ENCODE assay signal across 22 cellular contexts in genomic region chr16:86046901-86047300, GRCh38.
A peak's percentile ranks its signal among the peaks of the same experiment; 100 is the strongest.
DNase-seq lines count a peak whose midpoint lies in the region; ATAC-seq, FAIRE-seq and TF ChIP-seq lines count a peak whose summit lies in the region.
"Had no signal": no experiment of that assay in that cellular context is flagged by ENCODE, and none has a peak within 500 bp of the region (broad histone marks: within the 10 kb centered on the region; RNA-seq: fewer than 3 reads in every experiment).

No MANE protein-coding gene starts in this region.

- H3K9me2 ChIP-seq in hepatocyte (replicated peaks; ENCODE audit: insufficient read depth): no peaks in the 10 kb centered on the region

- no peak overlapping the region for H3K4me3 ChIP-seq in HEK293 (ENCODE audit: low read depth, low read length)
- H3K4me3 ChIP-seq in H1 (ENCODE audit: extremely low read depth in 1 of 4, insufficient read depth in 2 of 4, low read depth in 3 of 4, low read length in 4 of 4): no peak overlapping the region
- no peak overlapping the region for H3K4me3 ChIP-seq in transverse colon
- H3K4me3 ChIP-seq in hepatocyte: no peak overlapping the region
- H3K4me3 ChIP-seq: A549, SJSA1 had no signal

- H4K20me1 ChIP-seq in H1 (replicated peaks in 1 of 2; ENCODE audit: control insufficient read depth in 1 of 2, insufficient read depth in 2 of 2, low read length in 2 of 2): peaks cover 0 to 3% of the 10 kb centered on the region in 2 experiments
- H4K20me1 ChIP-seq in hepatocyte (ENCODE audit: insufficient read depth, poor library complexity, severe bottlenecking): no peaks in the 10 kb centered on the region

- CTCF ChIA-PET in HEK293 (lab: Yijun Ruan, JAX) (interaction anchor here (0.6 to 2.3 kb wide), 3 partner anchors 97 to 471 kb away, joined by 3 to 13 read pairs (median 5); no protein-coding TSS in a partner anchor), H1 (lab: Charles Lee; ENCODE audit: partially characterized antibody) (interaction anchor here (0.8 to 9.2 kb wide), 13 partner anchors 14 to 472 kb away, joined by 3 to 84 read pairs (median 4); no protein-coding TSS in a partner anchor)

- FAIRE-seq in H1 (lab: Jason Lieb, UNC): no peak
- FAIRE-seq: A549 had no signal

- H3K23me2 ChIP-seq in H1 (ENCODE audit: low read depth, low read length): no peaks in the 10 kb centered on the region

- 70% methylated on average over 6 of the region's 6 CpGs; no CpG with 5 or more reads in 1 of the 2 experiments for WGBS in H1 (ENCODE audit: extremely low coverage in 1 of 2, insufficient coverage in 1 of 2, insufficient read length in 1 of 2, insufficient replicate concordance in 2 of 2, low coverage in 1 of 2, low lambda C conversion rate in 2 of 2, missing lambda C conversion rate in 1 of 2), 2 experiments
- 72 to 77% methylated on average over 4 to 6 of the region's 6 CpGs for WGBS in transverse colon (ENCODE audit: low coverage in 1 of 2), 2 donors
- WGBS in hepatocyte (ENCODE audit: low lambda C conversion rate, missing lambda C conversion rate): 40% methylated on average over 6 of the region's 6 CpGs

- H2AK5ac ChIP-seq in H1 (ENCODE audit: low read depth, low read length): no peak overlapping the region

- TF ChIP-seq POLR2A in H1 (IDR thresholded peaks at IDR 0.05; ENCODE audit: control extremely low read depth in 1 of 2, low read depth in 2 of 2, low read length in 2 of 2) (no peak), transverse colon (IDR thresholded peaks at IDR 0.05) (no peak)

- H3K18ac ChIP-seq in H1 (ENCODE audit: extremely low read depth, low read length): 0 out of 2 replicates have a peak overlapping the region, but pooled peaks have one; percentile 32

- H3K9ac ChIP-seq in H1 (replicated peaks in 1 of 4; ENCODE audit: extremely low read depth in 1 of 4, low read depth in 3 of 4, low read length in 3 of 4): no peak overlapping the region

- H2BK20ac ChIP-seq in H1 (ENCODE audit: low read length): no peak overlapping the region

- no peak overlapping the region for H2BK15ac ChIP-seq in H1 (ENCODE audit: low read length)

- no peak overlapping the region for H3K27ac ChIP-seq in HEK293 (ENCODE audit: extremely low read depth, low read depth, low read length)
- H3K27ac ChIP-seq in H1 (ENCODE audit: low read depth, low read length): no peak overlapping the region
- no peak overlapping the region for H3K27ac ChIP-seq in transverse colon
- H3K27ac ChIP-seq in hepatocyte: no peak overlapping the region
- H3K27ac ChIP-seq: A549, HL-60, SJSA1 had no signal

- H3K27me3 ChIP-seq in H1 (replicated peaks in 1 of 4; ENCODE audit: control insufficient read depth in 3 of 4, extremely low read depth in 1 of 4, insufficient read depth in 3 of 4, low read length in 3 of 4): no peaks in the 10 kb centered on the region; a peak in 1 of 7 replicates
- H3K27me3 ChIP-seq in transverse colon: peaks cover 8% of the 10 kb centered on the region
- peaks cover 17% of the 10 kb centered on the region for H3K27me3 ChIP-seq in hepatocyte

- H2BK120ac ChIP-seq in H1 (replicated peaks; ENCODE audit: low read depth, low read length): no peak overlapping the region

- no peak overlapping the region for H3K56ac ChIP-seq in H1 (replicated peaks; ENCODE audit: insufficient read length, low read depth, low read length)

- TF ChIP-seq RAD21 in H1 (IDR thresholded peaks at IDR 0.05 in 1 of 2, conservative IDR thresholded peaks at IDR 0.05 in 1 of 2; ENCODE audit: low read depth in 2 of 2, low read length in 2 of 2): no peak

- H3K4me2 ChIP-seq in H1 (ENCODE audit: insufficient read depth in 1 of 2, low read depth in 2 of 2, low read length in 2 of 2) (no peak overlapping the region), hepatocyte (no peak overlapping the region)
- H3K4me2 ChIP-seq: A549 had no signal

- intact Hi-C loops in transverse colon (cut with DNase I; ENCODE audit: low total_unique reads): no loop called here

- H2AFZ ChIP-seq in H1 (ENCODE audit: low read length) (no peak overlapping the region), hepatocyte (no peak overlapping the region)

- no peak overlapping the region for H3K14ac ChIP-seq in H1 (ENCODE audit: insufficient read length)

- no peak overlapping the region for H2BK5ac ChIP-seq in H1 (ENCODE audit: low read depth, low read length)

- TF ChIP-seq CTCF in HEK293 (tag by site-specific recombination; IDR thresholded peaks at IDR 0.05): no peak
- no peak for TF ChIP-seq CTCF in H1 (IDR thresholded peaks at IDR 0.05; ENCODE audit: control extremely low read depth in 1 of 3, insufficient read depth in 1 of 3, low read depth in 1 of 3, low read length in 3 of 3)
- TF ChIP-seq CTCF in transverse colon (IDR thresholded peaks at IDR 0.05): no peak
- TF ChIP-seq CTCF in hepatocyte (IDR thresholded peaks at IDR 0.05; ENCODE audit: poor library complexity): no peak

- no peak overlapping the region for H4K5ac ChIP-seq in H1 (ENCODE audit: insufficient read length, low read depth, low read length)

- H2BK12ac ChIP-seq in H1 (ENCODE audit: low read depth, low read length): no peak overlapping the region

- no peaks in the 10 kb centered on the region for H3K36me3 ChIP-seq in HEK293 (ENCODE audit: control insufficient read depth in 2 of 2, insufficient read depth in 1 of 2, low read length in 2 of 2)
- no peaks in the 10 kb centered on the region for H3K36me3 ChIP-seq in H1 (ENCODE audit: control insufficient read depth in 2 of 4, insufficient read depth in 4 of 4, low read length in 3 of 4)
- no peaks in the 10 kb centered on the region for H3K36me3 ChIP-seq in transverse colon
- no peaks in the 10 kb centered on the region for H3K36me3 ChIP-seq in hepatocyte (replicated peaks; ENCODE audit: insufficient read depth, low read depth)
- H3K36me3 ChIP-seq: SJSA1 had no signal

- DNase-seq in H1 (ENCODE audit: low read depth in 1 of 2, low spot score in 2 of 2): no peak
- DNase-seq in mesenteric fat pad (ENCODE audit: low spot score): peak; percentile 37
- peak; percentile 2 for DNase-seq in transverse colon
- no peak for DNase-seq in hepatocyte (ENCODE audit: low spot score)
- DNase-seq in cortex of kidney (lab: John Stamatoyannopoulos, UW): no peak
- DNase-seq: CD4-positive, CD25-positive, alpha-beta regulatory T cell; DMS79; H7; KG1; NCI-H1092; NCI-H1436; NCI-H187 treated with DMSO at 0.1 percent for 48 hours; NCI-H2227 treated with DMSO at 0.1 percent for 48 hours; NCI-H510A treated with DMSO at 0.1 percent for 48 hours; NCI-H748 treated with DMSO at 0.1 percent for 48 hours had no signal

- H3K4ac ChIP-seq in H1 (replicated peaks; ENCODE audit: insufficient read length, low read depth, low read length): no peak overlapping the region

- no peak overlapping the region for H3K23ac ChIP-seq in H1 (ENCODE audit: insufficient read length)

- no peaks in the 10 kb centered on the region for H3K79me1 ChIP-seq in H1 (ENCODE audit: low read depth, low read length)

- in situ Hi-C loops in transverse colon (cut with MboI; ENCODE audit: low pct_ligation_motif_present in 1 of 4, low pct_unique_long_range_greater_than_20kb in 1 of 4, low sequenced_read_pairs in 3 of 4): no loop called here

- H3K9me3 ChIP-seq in HEK293 (ENCODE audit: control insufficient read depth, insufficient read depth, low read depth, low read length) (no peaks in the 10 kb centered on the region), H1 (ENCODE audit: insufficient read depth in 2 of 2, low read depth in 1 of 2, low read length in 1 of 2) (no peaks in the 10 kb centered on the region), transverse colon (no peaks in the 10 kb centered on the region), hepatocyte (ENCODE audit: low read depth) (no peaks in the 10 kb centered on the region)
- H3K9me3 ChIP-seq: A549, SJSA1 had no signal

- no peak for ATAC-seq in HG02852 (IDR thresholded peaks at IDR 0.05; ENCODE audit: unreplicated experiment)
- ATAC-seq: A549, Panc1, Right ventricle myocardium inferior had no signal

- H4K91ac ChIP-seq in H1 (replicated peaks; ENCODE audit: insufficient read length, low read length): no peak overlapping the region

- H3K79me2 ChIP-seq in H1 (ENCODE audit: control insufficient read depth in 1 of 2, insufficient read depth in 2 of 2, low read length in 2 of 2): no peaks in the 10 kb centered on the region
- no peaks in the 10 kb centered on the region for H3K79me2 ChIP-seq in hepatocyte

- POLR2A ChIA-PET in HEK293 (lab: Yijun Ruan, JAX) (no interaction called here), H1 (lab: Charles Lee; ENCODE audit: partially characterized antibody) (no interaction called here)

- H3K4me1 ChIP-seq in HEK293 (ENCODE audit: control insufficient read depth, insufficient read depth, low read length) (no peaks in the 10 kb centered on the region; the same call in none of the 2 replicates), H1 (replicated peaks in 1 of 4; ENCODE audit: control insufficient read depth in 3 of 4, insufficient read depth in 4 of 4, low read length in 3 of 4) (peaks cover 0 to 1% (median 0%) of the 10 kb centered on the region in 4 experiments; a peak in 1 of 7 replicates), transverse colon (peaks cover 0 to 7% (median 3%) of the 10 kb centered on the region in 4 donors), hepatocyte (ENCODE audit: insufficient read depth) (peaks cover 3% of the 10 kb centered on the region)
- H3K4me1 ChIP-seq: A549 had no signal

- TF ChIP-seq EP300 in H1 (IDR thresholded peaks at IDR 0.05; ENCODE audit: borderline replicate concordance in 1 of 2, low read depth in 2 of 2, low read length in 2 of 2): no peak
- TF ChIP-seq EP300 in transverse colon (IDR thresholded peaks at IDR 0.05; ENCODE audit: low read depth): no peak

- H4K8ac ChIP-seq in H1 (ENCODE audit: extremely low read depth, insufficient read depth, low read length): no peak overlapping the region

TF ChIP-seq in HEK293, 187 proteins besides CTCF, POLR2A, EP300 and RAD21 (continues in another document):
- TF ChIP-seq ZNF704 (tag by site-specific recombination; IDR thresholded peaks at IDR 0.05): no peak

TF ChIP-seq in H1, 55 proteins besides CTCF, POLR2A, EP300 and RAD21 (continues in another document):
- TF ChIP-seq, protein P1, sequence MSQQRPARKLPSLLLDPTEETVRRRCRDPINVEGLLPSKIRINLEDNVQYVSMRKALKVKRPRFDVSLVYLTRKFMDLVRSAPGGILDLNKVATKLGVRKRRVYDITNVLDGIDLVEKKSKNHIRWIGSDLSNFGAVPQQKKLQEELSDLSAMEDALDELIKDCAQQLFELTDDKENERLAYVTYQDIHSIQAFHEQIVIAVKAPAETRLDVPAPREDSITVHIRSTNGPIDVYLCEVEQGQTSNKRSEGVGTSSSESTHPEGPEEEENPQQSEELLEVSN (IDR thresholded peaks at IDR 0.05): no peak
- TF ChIP-seq GABPA (IDR thresholded peaks at IDR 0.05; ENCODE audit: borderline replicate concordance, insufficient read depth, low read length) (no peak), KDM4A (IDR thresholded peaks at IDR 0.05; ENCODE audit: low read depth, low read length, severe bottlenecking) (no peak), SIRT6 (IDR thresholded peaks at IDR 0.05; ENCODE audit: low read length) (no peak), SP1 (IDR thresholded peaks at IDR 0.05; ENCODE audit: low read depth, low read length) (no peak)

Comparison
In these comparisons a context has a peak if more than half of its experiments do, and no peak if none do; other contexts are left out.
1. DNase-seq: peak in mesenteric fat pad (single experiment) and transverse colon (single experiment); none in H1 (0 of 2), hepatocyte (single experiment) and cortex of kidney (single experiment).